Comparison of ENCODE assay signal across 1 cellular context in the genomic region with DNA sequence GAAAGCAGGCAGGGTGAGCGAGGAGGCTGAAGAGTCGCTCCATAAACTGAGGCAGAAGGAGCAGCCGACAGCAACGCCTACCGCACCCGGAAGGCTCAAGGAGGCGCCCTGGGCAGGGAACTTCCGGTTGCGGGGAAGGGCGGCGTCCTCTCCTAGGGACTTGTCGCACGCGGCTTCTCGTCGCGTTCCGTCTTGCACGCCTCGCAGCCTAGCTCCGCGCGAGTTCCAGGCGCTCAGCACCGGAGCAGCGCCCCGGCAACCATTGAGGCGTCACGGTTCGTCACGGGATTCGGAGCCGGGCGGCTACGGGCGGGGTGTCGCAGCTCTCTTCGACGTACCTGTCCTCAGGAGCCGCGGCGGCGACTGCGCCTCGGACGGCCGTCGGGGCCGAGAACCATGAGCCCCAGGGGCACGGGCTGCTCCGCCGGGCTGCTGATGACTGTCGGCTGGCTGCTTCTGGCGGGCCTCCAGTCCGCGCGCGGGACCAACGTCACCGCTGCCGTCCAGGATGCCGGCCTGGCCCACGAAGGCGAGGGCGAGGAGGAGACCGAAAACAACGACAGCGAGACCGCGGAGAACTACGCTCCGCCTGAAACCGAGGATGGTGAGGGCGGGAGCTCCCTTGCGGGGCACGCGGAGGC.
TF ChIP-seq lines count a peak whose summit lies in the region.

A gene with protein sequence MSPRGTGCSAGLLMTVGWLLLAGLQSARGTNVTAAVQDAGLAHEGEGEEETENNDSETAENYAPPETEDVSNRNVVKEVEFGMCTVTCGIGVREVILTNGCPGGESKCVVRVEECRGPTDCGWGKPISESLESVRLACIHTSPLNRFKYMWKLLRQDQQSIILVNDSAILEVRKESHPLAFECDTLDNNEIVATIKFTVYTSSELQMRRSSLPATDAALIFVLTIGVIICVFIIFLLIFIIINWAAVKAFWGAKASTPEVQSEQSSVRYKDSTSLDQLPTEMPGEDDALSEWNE (plus strand): TSS at position 332 of the 641 bp plus-strand sequence. CDS start 65 bp downstream, at position 397.

TF ChIP-seq in WTC11, 78 proteins besides CTCF, POLR2A, EP300 and RAD21 (continued from another document):
- TF ChIP-seq, protein P1, sequence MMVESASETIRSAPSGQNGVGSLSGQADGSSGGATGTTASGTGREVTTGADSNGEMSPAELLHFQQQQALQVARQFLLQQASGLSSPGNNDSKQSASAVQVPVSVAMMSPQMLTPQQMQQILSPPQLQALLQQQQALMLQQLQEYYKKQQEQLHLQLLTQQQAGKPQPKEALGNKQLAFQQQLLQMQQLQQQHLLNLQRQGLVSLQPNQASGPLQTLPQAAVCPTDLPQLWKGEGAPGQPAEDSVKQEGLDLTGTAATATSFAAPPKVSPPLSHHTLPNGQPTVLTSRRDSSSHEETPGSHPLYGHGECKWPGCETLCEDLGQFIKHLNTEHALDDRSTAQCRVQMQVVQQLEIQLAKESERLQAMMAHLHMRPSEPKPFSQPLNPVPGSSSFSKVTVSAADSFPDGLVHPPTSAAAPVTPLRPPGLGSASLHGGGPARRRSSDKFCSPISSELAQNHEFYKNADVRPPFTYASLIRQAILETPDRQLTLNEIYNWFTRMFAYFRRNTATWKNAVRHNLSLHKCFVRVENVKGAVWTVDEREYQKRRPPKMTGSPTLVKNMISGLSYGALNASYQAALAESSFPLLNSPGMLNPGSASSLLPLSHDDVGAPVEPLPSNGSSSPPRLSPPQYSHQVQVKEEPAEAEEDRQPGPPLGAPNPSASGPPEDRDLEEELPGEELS (CRISPR knock-in tag; IDR thresholded peaks at IDR 0.05): no peak
- TF ChIP-seq ZNF416 (CRISPR knock-in tag; IDR thresholded peaks at IDR 0.05): no peak
- no peak for TF ChIP-seq HMGA2 (CRISPR knock-in tag; IDR thresholded peaks at IDR 0.05)
- no peak for TF ChIP-seq GRHL2 (CRISPR knock-in tag; IDR thresholded peaks at IDR 0.05; ENCODE audit: insufficient replicate concordance, severe bottlenecking)
- TF ChIP-seq JUN (CRISPR knock-in tag; IDR thresholded peaks at IDR 0.05): no peak
- TF ChIP-seq ZNF263 (CRISPR knock-in tag; IDR thresholded peaks at IDR 0.05; ENCODE audit: low read depth): no peak
- no peak for TF ChIP-seq SMAD3 (CRISPR knock-in tag; IDR thresholded peaks at IDR 0.05; ENCODE audit: borderline replicate concordance)
TF ChIP-seq in WTC11: peak in this region for 0.
